ENCODE assay signal across 1 cellular context in genomic region chr1:62076286-62076685, GRCh38.
TF ChIP-seq lines count a peak whose summit lies in the region.

No MANE protein-coding gene starts in this region.

TF ChIP-seq in HepG2, 621 proteins besides CTCF, POLR2A, EP300 and RAD21 (continued from another document):
- TF ChIP-seq FOXO4 (CRISPR knock-in tag; conservative IDR thresholded peaks at IDR 0.05) = no peak
- TF ChIP-seq SMARCE1 (IDR thresholded peaks at IDR 0.05; ENCODE audit: borderline replicate concordance) = no peak
- no peak for TF ChIP-seq ZSCAN9 (CRISPR knock-in tag; IDR thresholded peaks at IDR 0.05; ENCODE audit: borderline replicate concordance)
- no peak for TF ChIP-seq ZBTB3 (CRISPR knock-in tag; IDR thresholded peaks at IDR 0.05; ENCODE audit: borderline replicate concordance, low read depth)
- no peak for TF ChIP-seq ARNT2 (CRISPR knock-in tag; IDR thresholded peaks at IDR 0.05; ENCODE audit: low read depth)
- TF ChIP-seq ZNF652 (CRISPR knock-in tag; IDR thresholded peaks at IDR 0.05; ENCODE audit: borderline replicate concordance, low read depth) = no peak
- TF ChIP-seq ZNF350 (CRISPR knock-in tag; IDR thresholded peaks at IDR 0.05; ENCODE audit: borderline replicate concordance, low read depth) = no peak
- no peak for TF ChIP-seq SETDB1 (CRISPR knock-in tag; IDR thresholded peaks at IDR 0.05; ENCODE audit: borderline replicate concordance)
- TF ChIP-seq USF2 (IDR thresholded peaks at IDR 0.05; ENCODE audit: low read depth, low read length) = no peak
- no peak for TF ChIP-seq USF2 (CRISPR knock-in tag; IDR thresholded peaks at IDR 0.05; ENCODE audit: borderline replicate concordance)
- no peak for TF ChIP-seq THAP7 (CRISPR knock-in tag; IDR thresholded peaks at IDR 0.05)
- no peak for TF ChIP-seq ZFP62 (CRISPR knock-in tag; IDR thresholded peaks at IDR 0.05)
- no peak for TF ChIP-seq ZNF34 (CRISPR knock-in tag; IDR thresholded peaks at IDR 0.05; ENCODE audit: borderline replicate concordance)
- TF ChIP-seq GATAD1 (CRISPR knock-in tag; IDR thresholded peaks at IDR 0.05) = no peak
- TF ChIP-seq PPARG (CRISPR knock-in tag; conservative IDR thresholded peaks at IDR 0.05) = no peak
- no peak for TF ChIP-seq IKZF5 (CRISPR knock-in tag; IDR thresholded peaks at IDR 0.05)
